In genomic region chr17:32697728-32698625, GRCh38 we compare ENCODE assay signal across 24 cellular contexts.
A peak's percentile ranks its signal among the peaks of the same experiment; 100 is the strongest.
DNase-seq lines count a peak whose midpoint lies in the region; ATAC-seq and TF ChIP-seq lines count a peak whose summit lies in the region.
"Had no signal": no experiment of that assay in that cellular context is flagged by ENCODE, and none has a peak within 500 bp of the region (broad histone marks: within the 10 kb centered on the region; RNA-seq: fewer than 3 reads in every experiment).

No MANE protein-coding gene starts in this region.

- H3K9ac ChIP-seq in mammary epithelial cell (ENCODE audit: insufficient read depth, low read length): no peak overlapping the region
- H3K9ac ChIP-seq: BLaER1, parathyroid adenoma had no signal

- dilution Hi-C loops in mammary epithelial cell (cut with HindIII; ENCODE audit: low sequenced_read_pairs): no loop called here

- H3K27me3 ChIP-seq in mammary epithelial cell (ENCODE audit: insufficient read depth, low read length) (no peaks in the 10 kb centered on the region), breast epithelium (no peaks in the 10 kb centered on the region)
- H3K27me3 ChIP-seq: ascending aorta, BLaER1, transverse colon had no signal

- H3K4me1 Mint-ChIP-seq in stimulated activated naive CD8-positive, alpha-beta T cell treated with anti-CD3 and anti-CD28 coated beads, Interleukin-15, amount 100 ng/mL, for 72 hours: no peaks in the 10 kb centered on the region
- H3K4me1 Mint-ChIP-seq: activated naive CD8-positive, alpha-beta T cell treated with anti-CD3 and anti-CD28 coated beads, Interleukin-2, amount 10 ng/mL, durations not matched to agents 7 days and 5 days had no signal

- H3K4me2 ChIP-seq in mammary epithelial cell (ENCODE audit: insufficient read depth, low read depth, low read length): no peak overlapping the region
- H3K4me2 ChIP-seq: BLaER1 had no signal

- no TSS peak for BruUV-seq in mammary epithelial cell (replicated peaks; lab: Mats Ljungman, UMichigan)

- H3K27me3 Mint-ChIP-seq in stimulated activated naive CD8-positive, alpha-beta T cell treated with anti-CD3 and anti-CD28 coated beads, Interleukin-15, amount 100 ng/mL, for 72 hours: no peaks in the 10 kb centered on the region
- H3K27me3 Mint-ChIP-seq: activated naive CD8-positive, alpha-beta T cell treated with anti-CD3 and anti-CD28 coated beads, Interleukin-2, amount 10 ng/mL, durations not matched to agents 7 days and 5 days had no signal

- H3K4me3 ChIP-seq in mammary epithelial cell (replicated peaks in 1 of 3; ENCODE audit: insufficient read depth in 1 of 3, low read depth in 2 of 3, low read length in 3 of 3): no peak overlapping the region
- H3K4me3 ChIP-seq in breast epithelium: no peak overlapping the region
- H3K4me3 ChIP-seq in epithelial cell of esophagus (ENCODE audit: low read length): no peak overlapping the region
- H3K4me3 ChIP-seq: ascending aorta, BLaER1, coronary artery, transverse colon had no signal

- ATAC-seq in stimulated activated naive CD8-positive, alpha-beta T cell treated with anti-CD3 and anti-CD28 coated beads, Interleukin-15, amount 100 ng/mL, for 72 hours: peak; percentile 66
- ATAC-seq: right cardiac atrium had no signal

- H3K27ac Mint-ChIP-seq in stimulated activated naive CD8-positive, alpha-beta T cell treated with anti-CD3 and anti-CD28 coated beads, Interleukin-15, amount 100 ng/mL, for 72 hours: peak overlapping the region in 1 of 2 donors; percentile 33
- H3K27ac Mint-ChIP-seq: activated naive CD8-positive, alpha-beta T cell treated with anti-CD3 and anti-CD28 coated beads, Interleukin-2, amount 10 ng/mL, durations not matched to agents 7 days and 5 days; activated T-helper 2 cell treated with anti-CD3 and anti-CD28 coated beads, Interferon-gamma antibody, Interleukin-2, Interleukin-4, amounts not matched to agents 10 μg/mL and 5 μg/mL and 100 μg/mL, durations not matched to agents 14 hours and 24 hours and 36 hours had no signal

- no peak overlapping the region for H2AFZ ChIP-seq in mammary epithelial cell (ENCODE audit: low read depth, low read length)
- H2AFZ ChIP-seq: parathyroid adenoma had no signal

- intact Hi-C loops in mammary epithelial cell (cut with micrococcal nuclease) (no loop called here), breast epithelium (cut with DNase I; ENCODE audit: low total_unique reads) (no loop called here)

- no peaks in the 10 kb centered on the region for H3K9me3 ChIP-seq in mammary epithelial cell (replicated peaks; ENCODE audit: insufficient read depth, low read length)
- no peaks in the 10 kb centered on the region for H3K9me3 ChIP-seq in breast epithelium
- H3K9me3 ChIP-seq: ascending aorta, BLaER1, transverse colon had no signal

- H3K4me1 ChIP-seq in mammary epithelial cell (ENCODE audit: insufficient read depth, low read length) (no peaks in the 10 kb centered on the region), breast epithelium (no peaks in the 10 kb centered on the region)
- H3K4me1 ChIP-seq: ascending aorta, parathyroid adenoma, transverse colon had no signal

- in situ Hi-C loops in mammary epithelial cell (cut with MboI; ENCODE audit: low sequenced_read_pairs in 2 of 2): no loop called here

- H3K9me3 Mint-ChIP-seq in stimulated activated naive CD8-positive, alpha-beta T cell treated with anti-CD3 and anti-CD28 coated beads, Interleukin-15, amount 100 ng/mL, for 72 hours: no peaks in the 10 kb centered on the region
- H3K9me3 Mint-ChIP-seq: activated naive CD8-positive, alpha-beta T cell treated with anti-CD3 and anti-CD28 coated beads, Interleukin-2, amount 10 ng/mL, durations not matched to agents 7 days and 5 days; activated T-helper 2 cell treated with anti-CD3 and anti-CD28 coated beads, Interferon-gamma antibody, Interleukin-2, Interleukin-4, amounts not matched to agents 10 μg/mL and 5 μg/mL and 100 μg/mL, durations not matched to agents 14 hours and 24 hours and 36 hours had no signal

- H3K36me3 ChIP-seq in mammary epithelial cell (ENCODE audit: insufficient read depth, low read length) (no peaks in the 10 kb centered on the region), breast epithelium (no peaks in the 10 kb centered on the region)
- H3K36me3 ChIP-seq: BLaER1, transverse colon had no signal

- CTCF ChIA-PET in mammary epithelial cell (lab: Charles Lee; ENCODE audit: low non-redundant PET) (no interaction called here), RWPE1 (lab: Yijun Ruan, JAX) (interaction anchor here (0.9 to 1.5 kb wide), 2 partner anchors 39 to 57 kb away, joined by 3 to 5 read pairs; no protein-coding TSS in a partner anchor)

- TF ChIP-seq POLR2A in breast epithelium (IDR thresholded peaks at IDR 0.05): no peak

- DNase-seq in mammary epithelial cell (peak; percentile 67), breast epithelium (ENCODE audit: low spot score in 2 of 2) (no peak), RWPE1 (ENCODE audit: low spot score) (peak; percentile 8), epithelial cell of esophagus (ENCODE audit: low read depth) (peak; percentile 66), DMS79 (lab: John Stamatoyannopoulos, UW) (no peak), LoVo (ENCODE audit: low spot score) (no peak)
- DNase-seq in stimulated activated naive CD8-positive, alpha-beta T cell treated with anti-CD3 and anti-CD28 coated beads, Interleukin-15, amount 100 ng/mL, for 72 hours: no peak
- DNase-seq: activated CD4-positive, alpha-beta T cell treated with anti-CD3 and anti-CD28 coated beads, Interleukin-2, amount 50 U/mL, for 1 hour; activated naive CD8-positive, alpha-beta T cell treated with anti-CD3 and anti-CD28 coated beads, Interleukin-2, amount 10 ng/mL, durations not matched to agents 7 days and 5 days; caudate nucleus; effector CD8-positive, alpha-beta T cell; MV-4-11; NCI-H1436; NCI-H226; NCI-H526 treated with DMSO at 0.1 percent for 48 hours; right cardiac atrium; SHP77 treated with DMSO at 0.1 percent for 48 hours; transverse colon had no signal

- H3K27ac ChIP-seq in mammary epithelial cell (ENCODE audit: insufficient read depth, low read depth, low read length) (no peak overlapping the region), breast epithelium (no peak overlapping the region), RWPE1 (no peak overlapping the region)
- H3K27ac ChIP-seq: ascending aorta, BLaER1, coronary artery, HL-60, parathyroid adenoma had no signal

- WGBS in mammary epithelial cell (ENCODE audit: low coverage, missing lambda C conversion rate): 100% methylated on average over 1 of the region's 1 CpG

- no peaks in the 10 kb centered on the region for H3K79me2 ChIP-seq in mammary epithelial cell (ENCODE audit: insufficient read depth, low read length)
- H3K79me2 ChIP-seq: parathyroid adenoma had no signal

- TF ChIP-seq CTCF in mammary epithelial cell (conservative IDR thresholded peaks at IDR 0.05 in 1 of 2, IDR thresholded peaks at IDR 0.05 in 1 of 2; ENCODE audit: extremely low read depth in 1 of 2, insufficient read depth in 1 of 2, low read depth in 1 of 2, low read length in 2 of 2) (no peak), breast epithelium (IDR thresholded peaks at IDR 0.05) (no peak), RWPE1 (conservative IDR thresholded peaks at IDR 0.05; ENCODE audit: low read depth) (no peak), epithelial cell of esophagus (IDR thresholded peaks at IDR 0.05; ENCODE audit: insufficient read depth, low read depth, low read length, missing control alignments) (no peak)

- no peak overlapping the region for H3K4me3 Mint-ChIP-seq in stimulated activated naive CD8-positive, alpha-beta T cell treated with anti-CD3 and anti-CD28 coated beads, Interleukin-15, amount 100 ng/mL, for 72 hours
- H3K4me3 Mint-ChIP-seq: activated naive CD8-positive, alpha-beta T cell treated with anti-CD3 and anti-CD28 coated beads, Interleukin-2, amount 10 ng/mL, durations not matched to agents 7 days and 5 days had no signal

- no peaks in the 10 kb centered on the region for H4K20me1 ChIP-seq in mammary epithelial cell (ENCODE audit: insufficient read depth, low read length)
- H4K20me1 ChIP-seq: BLaER1 had no signal

- POLR2A ChIA-PET in RWPE1 (lab: Yijun Ruan, JAX; ENCODE audit: low non-redundant PET): no interaction called here

Comparison
In these comparisons a context has a peak if more than half of its experiments do, and no peak if none do; other contexts are left out.
1. DNase-seq: peak in mammary epithelial cell (single experiment), RWPE1 (single experiment) and epithelial cell of esophagus (single experiment); none in breast epithelium (0 of 2), stimulated activated naive CD8-positive, alpha-beta T cell treated with anti-CD3 and anti-CD28 coated beads, Interleukin-15, amount 100 ng/mL, for 72 hours (0 of 2), DMS79 (single experiment) and LoVo (single experiment).